Comparison of ENCODE assay signal across 2 cellular contexts in the genomic region with DNA sequence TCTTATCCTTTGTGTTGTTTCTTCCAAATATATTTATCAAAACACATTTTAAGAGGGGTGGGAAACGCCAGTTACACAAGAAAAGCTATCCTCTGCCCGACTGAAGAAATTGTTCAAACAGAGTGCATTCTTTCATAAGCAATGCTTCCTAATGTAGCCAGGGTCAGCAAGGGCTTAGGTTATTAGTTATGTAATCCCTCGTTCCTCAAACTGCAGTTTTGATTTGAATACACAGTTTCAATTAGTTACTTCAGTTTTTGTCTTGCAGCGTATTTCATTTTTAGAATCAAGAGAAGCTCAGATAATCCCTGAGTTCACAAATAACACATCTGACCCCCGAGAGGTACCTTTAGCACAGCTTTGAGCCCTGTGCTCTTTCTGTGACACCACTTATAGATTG.
A peak's percentile ranks its signal among the peaks of the same experiment; 100 is the strongest.
TF ChIP-seq lines count a peak whose summit lies in the region.

No MANE protein-coding gene starts in this region.

TF ChIP-seq in HepG2, 621 proteins besides CTCF, POLR2A, EP300 and RAD21 (continued from another document and continues in another):
- TF ChIP-seq, protein P1, sequence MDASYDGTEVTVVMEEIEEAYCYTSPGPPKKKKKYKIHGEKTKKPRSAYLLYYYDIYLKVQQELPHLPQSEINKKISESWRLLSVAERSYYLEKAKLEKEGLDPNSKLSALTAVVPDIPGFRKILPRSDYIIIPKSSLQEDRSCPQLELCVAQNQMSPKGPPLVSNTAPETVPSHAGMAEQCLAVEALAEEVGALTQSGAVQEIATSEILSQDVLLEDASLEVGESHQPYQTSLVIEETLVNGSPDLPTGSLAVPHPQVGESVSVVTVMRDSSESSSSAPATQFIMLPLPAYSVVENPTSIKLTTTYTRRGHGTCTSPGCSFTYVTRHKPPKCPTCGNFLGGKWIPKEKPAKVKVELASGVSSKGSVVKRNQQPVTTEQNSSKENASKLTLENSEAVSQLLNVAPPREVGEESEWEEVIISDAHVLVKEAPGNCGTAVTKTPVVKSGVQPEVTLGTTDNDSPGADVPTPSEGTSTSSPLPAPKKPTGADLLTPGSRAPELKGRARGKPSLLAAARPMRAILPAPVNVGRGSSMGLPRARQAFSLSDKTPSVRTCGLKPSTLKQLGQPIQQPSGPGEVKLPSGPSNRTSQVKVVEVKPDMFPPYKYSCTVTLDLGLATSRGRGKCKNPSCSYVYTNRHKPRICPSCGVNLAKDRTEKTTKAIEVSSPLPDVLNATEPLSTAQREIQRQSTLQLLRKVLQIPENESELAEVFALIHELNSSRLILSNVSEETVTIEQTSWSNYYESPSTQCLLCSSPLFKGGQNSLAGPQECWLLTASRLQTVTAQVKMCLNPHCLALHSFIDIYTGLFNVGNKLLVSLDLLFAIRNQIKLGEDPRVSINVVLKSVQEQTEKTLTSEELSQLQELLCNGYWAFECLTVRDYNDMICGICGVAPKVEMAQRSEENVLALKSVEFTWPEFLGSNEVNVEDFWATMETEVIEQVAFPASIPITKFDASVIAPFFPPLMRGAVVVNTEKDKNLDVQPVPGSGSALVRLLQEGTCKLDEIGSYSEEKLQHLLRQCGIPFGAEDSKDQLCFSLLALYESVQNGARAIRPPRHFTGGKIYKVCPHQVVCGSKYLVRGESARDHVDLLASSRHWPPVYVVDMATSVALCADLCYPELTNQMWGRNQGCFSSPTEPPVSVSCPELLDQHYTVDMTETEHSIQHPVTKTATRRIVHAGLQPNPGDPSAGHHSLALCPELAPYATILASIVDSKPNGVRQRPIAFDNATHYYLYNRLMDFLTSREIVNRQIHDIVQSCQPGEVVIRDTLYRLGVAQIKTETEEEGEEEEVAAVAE (CRISPR knock-in tag; IDR thresholded peaks at IDR 0.05; ENCODE audit: borderline replicate concordance) = no peak
- peak; percentile 40; the same call in 1 of the 2 replicates for TF ChIP-seq BCL6 (CRISPR knock-in tag; IDR thresholded peaks at IDR 0.05)
- TF ChIP-seq, protein P2, sequence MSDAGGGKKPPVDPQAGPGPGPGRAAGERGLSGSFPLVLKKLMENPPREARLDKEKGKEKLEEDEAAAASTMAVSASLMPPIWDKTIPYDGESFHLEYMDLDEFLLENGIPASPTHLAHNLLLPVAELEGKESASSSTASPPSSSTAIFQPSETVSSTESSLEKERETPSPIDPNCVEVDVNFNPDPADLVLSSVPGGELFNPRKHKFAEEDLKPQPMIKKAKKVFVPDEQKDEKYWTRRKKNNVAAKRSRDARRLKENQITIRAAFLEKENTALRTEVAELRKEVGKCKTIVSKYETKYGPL (CRISPR knock-in tag; IDR thresholded peaks at IDR 0.05) = peak; percentile 37
- TF ChIP-seq ZMYM4 (CRISPR knock-in tag; IDR thresholded peaks at IDR 0.05) = 0 out of 2 replicates have a peak, but pooled peaks have one; percentile 14
- no peak for TF ChIP-seq MXD4 (CRISPR knock-in tag; IDR thresholded peaks at IDR 0.05)
- 0 out of 2 replicates have a peak, but pooled peaks have one; percentile 18 for TF ChIP-seq NCOA2 (CRISPR knock-in tag; IDR thresholded peaks at IDR 0.05)
- TF ChIP-seq, protein P3, sequence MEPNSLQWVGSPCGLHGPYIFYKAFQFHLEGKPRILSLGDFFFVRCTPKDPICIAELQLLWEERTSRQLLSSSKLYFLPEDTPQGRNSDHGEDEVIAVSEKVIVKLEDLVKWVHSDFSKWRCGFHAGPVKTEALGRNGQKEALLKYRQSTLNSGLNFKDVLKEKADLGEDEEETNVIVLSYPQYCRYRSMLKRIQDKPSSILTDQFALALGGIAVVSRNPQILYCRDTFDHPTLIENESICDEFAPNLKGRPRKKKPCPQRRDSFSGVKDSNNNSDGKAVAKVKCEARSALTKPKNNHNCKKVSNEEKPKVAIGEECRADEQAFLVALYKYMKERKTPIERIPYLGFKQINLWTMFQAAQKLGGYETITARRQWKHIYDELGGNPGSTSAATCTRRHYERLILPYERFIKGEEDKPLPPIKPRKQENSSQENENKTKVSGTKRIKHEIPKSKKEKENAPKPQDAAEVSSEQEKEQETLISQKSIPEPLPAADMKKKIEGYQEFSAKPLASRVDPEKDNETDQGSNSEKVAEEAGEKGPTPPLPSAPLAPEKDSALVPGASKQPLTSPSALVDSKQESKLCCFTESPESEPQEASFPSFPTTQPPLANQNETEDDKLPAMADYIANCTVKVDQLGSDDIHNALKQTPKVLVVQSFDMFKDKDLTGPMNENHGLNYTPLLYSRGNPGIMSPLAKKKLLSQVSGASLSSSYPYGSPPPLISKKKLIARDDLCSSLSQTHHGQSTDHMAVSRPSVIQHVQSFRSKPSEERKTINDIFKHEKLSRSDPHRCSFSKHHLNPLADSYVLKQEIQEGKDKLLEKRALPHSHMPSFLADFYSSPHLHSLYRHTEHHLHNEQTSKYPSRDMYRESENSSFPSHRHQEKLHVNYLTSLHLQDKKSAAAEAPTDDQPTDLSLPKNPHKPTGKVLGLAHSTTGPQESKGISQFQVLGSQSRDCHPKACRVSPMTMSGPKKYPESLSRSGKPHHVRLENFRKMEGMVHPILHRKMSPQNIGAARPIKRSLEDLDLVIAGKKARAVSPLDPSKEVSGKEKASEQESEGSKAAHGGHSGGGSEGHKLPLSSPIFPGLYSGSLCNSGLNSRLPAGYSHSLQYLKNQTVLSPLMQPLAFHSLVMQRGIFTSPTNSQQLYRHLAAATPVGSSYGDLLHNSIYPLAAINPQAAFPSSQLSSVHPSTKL (CRISPR knock-in tag; IDR thresholded peaks at IDR 0.05) = peak; percentile 62
- peak; percentile 57; the same call in 1 of the 2 replicates for TF ChIP-seq HMG20A (CRISPR knock-in tag; IDR thresholded peaks at IDR 0.05; ENCODE audit: borderline replicate concordance)
- TF ChIP-seq RARA (CRISPR knock-in tag; IDR thresholded peaks at IDR 0.05) = peak; percentile 72
- TF ChIP-seq RXRB (CRISPR knock-in tag; IDR thresholded peaks at IDR 0.05; ENCODE audit: borderline replicate concordance) = 0 out of 2 replicates have a peak, but pooled peaks have one; percentile 28
- TF ChIP-seq NR2F1 (CRISPR knock-in tag; IDR thresholded peaks at IDR 0.05) = peak in 1 of 2 experiments; percentile 14; a peak in 1 of 4 replicates
- TF ChIP-seq, protein P4, sequence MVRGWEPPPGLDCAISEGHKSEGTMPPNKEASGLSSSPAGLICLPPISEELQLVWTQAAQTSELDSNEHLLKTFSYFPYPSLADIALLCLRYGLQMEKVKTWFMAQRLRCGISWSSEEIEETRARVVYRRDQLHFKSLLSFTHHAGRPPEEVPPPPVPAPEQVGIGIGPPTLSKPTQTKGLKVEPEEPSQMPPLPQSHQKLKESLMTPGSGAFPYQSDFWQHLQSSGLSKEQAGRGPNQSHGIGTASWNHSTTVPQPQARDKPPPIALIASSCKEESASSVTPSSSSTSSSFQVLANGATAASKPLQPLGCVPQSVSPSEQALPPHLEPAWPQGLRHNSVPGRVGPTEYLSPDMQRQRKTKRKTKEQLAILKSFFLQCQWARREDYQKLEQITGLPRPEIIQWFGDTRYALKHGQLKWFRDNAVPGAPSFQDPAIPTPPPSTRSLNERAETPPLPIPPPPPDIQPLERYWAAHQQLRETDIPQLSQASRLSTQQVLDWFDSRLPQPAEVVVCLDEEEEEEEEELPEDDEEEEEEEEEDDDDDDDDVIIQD (CRISPR knock-in tag; IDR thresholded peaks at IDR 0.05; ENCODE audit: low read depth) = peak; percentile 15; the same call in 1 of the 2 replicates
- TF ChIP-seq GATAD2A (CRISPR knock-in tag; IDR thresholded peaks at IDR 0.05) = peak; percentile 47; the same call in 1 of the 2 replicates
- TF ChIP-seq SOX13 (IDR thresholded peaks at IDR 0.05) = no peak
- peak in 1 of 2 experiments; percentile 35; a peak in 2 of 4 replicates for TF ChIP-seq SOX13 (CRISPR knock-in tag; conservative IDR thresholded peaks at IDR 0.05 in 1 of 2, IDR thresholded peaks at IDR 0.05 in 1 of 2)
- 0 out of 2 replicates have a peak, but pooled peaks have one; percentile 28 for TF ChIP-seq ZBTB7B (CRISPR knock-in tag; IDR thresholded peaks at IDR 0.05)

TF ChIP-seq in GM23338, 12 proteins besides CTCF, POLR2A, EP300 and RAD21:
- TF ChIP-seq, protein P5, sequence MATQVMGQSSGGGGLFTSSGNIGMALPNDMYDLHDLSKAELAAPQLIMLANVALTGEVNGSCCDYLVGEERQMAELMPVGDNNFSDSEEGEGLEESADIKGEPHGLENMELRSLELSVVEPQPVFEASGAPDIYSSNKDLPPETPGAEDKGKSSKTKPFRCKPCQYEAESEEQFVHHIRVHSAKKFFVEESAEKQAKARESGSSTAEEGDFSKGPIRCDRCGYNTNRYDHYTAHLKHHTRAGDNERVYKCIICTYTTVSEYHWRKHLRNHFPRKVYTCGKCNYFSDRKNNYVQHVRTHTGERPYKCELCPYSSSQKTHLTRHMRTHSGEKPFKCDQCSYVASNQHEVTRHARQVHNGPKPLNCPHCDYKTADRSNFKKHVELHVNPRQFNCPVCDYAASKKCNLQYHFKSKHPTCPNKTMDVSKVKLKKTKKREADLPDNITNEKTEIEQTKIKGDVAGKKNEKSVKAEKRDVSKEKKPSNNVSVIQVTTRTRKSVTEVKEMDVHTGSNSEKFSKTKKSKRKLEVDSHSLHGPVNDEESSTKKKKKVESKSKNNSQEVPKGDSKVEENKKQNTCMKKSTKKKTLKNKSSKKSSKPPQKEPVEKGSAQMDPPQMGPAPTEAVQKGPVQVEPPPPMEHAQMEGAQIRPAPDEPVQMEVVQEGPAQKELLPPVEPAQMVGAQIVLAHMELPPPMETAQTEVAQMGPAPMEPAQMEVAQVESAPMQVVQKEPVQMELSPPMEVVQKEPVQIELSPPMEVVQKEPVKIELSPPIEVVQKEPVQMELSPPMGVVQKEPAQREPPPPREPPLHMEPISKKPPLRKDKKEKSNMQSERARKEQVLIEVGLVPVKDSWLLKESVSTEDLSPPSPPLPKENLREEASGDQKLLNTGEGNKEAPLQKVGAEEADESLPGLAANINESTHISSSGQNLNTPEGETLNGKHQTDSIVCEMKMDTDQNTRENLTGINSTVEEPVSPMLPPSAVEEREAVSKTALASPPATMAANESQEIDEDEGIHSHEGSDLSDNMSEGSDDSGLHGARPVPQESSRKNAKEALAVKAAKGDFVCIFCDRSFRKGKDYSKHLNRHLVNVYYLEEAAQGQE (IDR thresholded peaks at IDR 0.05; ENCODE audit: unreplicated experiment) = no peak
- TF ChIP-seq ZNF331 (CRISPR knock-in tag; IDR thresholded peaks at IDR 0.05; ENCODE audit: low read depth) (no peak), NANOG (IDR thresholded peaks at IDR 0.05; ENCODE audit: borderline replicate concordance) (no peak), EZH2phosphoT487 (IDR thresholded peaks at IDR 0.05; ENCODE audit: unreplicated experiment) (no peak), CREB1 (CRISPR knock-in tag; IDR thresholded peaks at IDR 0.05; ENCODE audit: low read depth) (no peak), ZNF114 (CRISPR knock-in tag; IDR thresholded peaks at IDR 0.05) (no peak), JUNB (IDR thresholded peaks at IDR 0.05; ENCODE audit: unreplicated experiment) (no peak), POLR2AphosphoS5 (IDR thresholded peaks at IDR 0.05; ENCODE audit: low read depth) (no peak), EZH2 (IDR thresholded peaks at IDR 0.05; ENCODE audit: low read depth, unreplicated experiment) (no peak), STAT1 (IDR thresholded peaks at IDR 0.05; ENCODE audit: unreplicated experiment) (no peak)
- TF ChIP-seq, protein P6, sequence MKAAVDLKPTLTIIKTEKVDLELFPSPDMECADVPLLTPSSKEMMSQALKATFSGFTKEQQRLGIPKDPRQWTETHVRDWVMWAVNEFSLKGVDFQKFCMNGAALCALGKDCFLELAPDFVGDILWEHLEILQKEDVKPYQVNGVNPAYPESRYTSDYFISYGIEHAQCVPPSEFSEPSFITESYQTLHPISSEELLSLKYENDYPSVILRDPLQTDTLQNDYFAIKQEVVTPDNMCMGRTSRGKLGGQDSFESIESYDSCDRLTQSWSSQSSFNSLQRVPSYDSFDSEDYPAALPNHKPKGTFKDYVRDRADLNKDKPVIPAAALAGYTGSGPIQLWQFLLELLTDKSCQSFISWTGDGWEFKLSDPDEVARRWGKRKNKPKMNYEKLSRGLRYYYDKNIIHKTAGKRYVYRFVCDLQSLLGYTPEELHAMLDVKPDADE (IDR thresholded peaks at IDR 0.05) = no peak
- TF ChIP-seq, protein P7, sequence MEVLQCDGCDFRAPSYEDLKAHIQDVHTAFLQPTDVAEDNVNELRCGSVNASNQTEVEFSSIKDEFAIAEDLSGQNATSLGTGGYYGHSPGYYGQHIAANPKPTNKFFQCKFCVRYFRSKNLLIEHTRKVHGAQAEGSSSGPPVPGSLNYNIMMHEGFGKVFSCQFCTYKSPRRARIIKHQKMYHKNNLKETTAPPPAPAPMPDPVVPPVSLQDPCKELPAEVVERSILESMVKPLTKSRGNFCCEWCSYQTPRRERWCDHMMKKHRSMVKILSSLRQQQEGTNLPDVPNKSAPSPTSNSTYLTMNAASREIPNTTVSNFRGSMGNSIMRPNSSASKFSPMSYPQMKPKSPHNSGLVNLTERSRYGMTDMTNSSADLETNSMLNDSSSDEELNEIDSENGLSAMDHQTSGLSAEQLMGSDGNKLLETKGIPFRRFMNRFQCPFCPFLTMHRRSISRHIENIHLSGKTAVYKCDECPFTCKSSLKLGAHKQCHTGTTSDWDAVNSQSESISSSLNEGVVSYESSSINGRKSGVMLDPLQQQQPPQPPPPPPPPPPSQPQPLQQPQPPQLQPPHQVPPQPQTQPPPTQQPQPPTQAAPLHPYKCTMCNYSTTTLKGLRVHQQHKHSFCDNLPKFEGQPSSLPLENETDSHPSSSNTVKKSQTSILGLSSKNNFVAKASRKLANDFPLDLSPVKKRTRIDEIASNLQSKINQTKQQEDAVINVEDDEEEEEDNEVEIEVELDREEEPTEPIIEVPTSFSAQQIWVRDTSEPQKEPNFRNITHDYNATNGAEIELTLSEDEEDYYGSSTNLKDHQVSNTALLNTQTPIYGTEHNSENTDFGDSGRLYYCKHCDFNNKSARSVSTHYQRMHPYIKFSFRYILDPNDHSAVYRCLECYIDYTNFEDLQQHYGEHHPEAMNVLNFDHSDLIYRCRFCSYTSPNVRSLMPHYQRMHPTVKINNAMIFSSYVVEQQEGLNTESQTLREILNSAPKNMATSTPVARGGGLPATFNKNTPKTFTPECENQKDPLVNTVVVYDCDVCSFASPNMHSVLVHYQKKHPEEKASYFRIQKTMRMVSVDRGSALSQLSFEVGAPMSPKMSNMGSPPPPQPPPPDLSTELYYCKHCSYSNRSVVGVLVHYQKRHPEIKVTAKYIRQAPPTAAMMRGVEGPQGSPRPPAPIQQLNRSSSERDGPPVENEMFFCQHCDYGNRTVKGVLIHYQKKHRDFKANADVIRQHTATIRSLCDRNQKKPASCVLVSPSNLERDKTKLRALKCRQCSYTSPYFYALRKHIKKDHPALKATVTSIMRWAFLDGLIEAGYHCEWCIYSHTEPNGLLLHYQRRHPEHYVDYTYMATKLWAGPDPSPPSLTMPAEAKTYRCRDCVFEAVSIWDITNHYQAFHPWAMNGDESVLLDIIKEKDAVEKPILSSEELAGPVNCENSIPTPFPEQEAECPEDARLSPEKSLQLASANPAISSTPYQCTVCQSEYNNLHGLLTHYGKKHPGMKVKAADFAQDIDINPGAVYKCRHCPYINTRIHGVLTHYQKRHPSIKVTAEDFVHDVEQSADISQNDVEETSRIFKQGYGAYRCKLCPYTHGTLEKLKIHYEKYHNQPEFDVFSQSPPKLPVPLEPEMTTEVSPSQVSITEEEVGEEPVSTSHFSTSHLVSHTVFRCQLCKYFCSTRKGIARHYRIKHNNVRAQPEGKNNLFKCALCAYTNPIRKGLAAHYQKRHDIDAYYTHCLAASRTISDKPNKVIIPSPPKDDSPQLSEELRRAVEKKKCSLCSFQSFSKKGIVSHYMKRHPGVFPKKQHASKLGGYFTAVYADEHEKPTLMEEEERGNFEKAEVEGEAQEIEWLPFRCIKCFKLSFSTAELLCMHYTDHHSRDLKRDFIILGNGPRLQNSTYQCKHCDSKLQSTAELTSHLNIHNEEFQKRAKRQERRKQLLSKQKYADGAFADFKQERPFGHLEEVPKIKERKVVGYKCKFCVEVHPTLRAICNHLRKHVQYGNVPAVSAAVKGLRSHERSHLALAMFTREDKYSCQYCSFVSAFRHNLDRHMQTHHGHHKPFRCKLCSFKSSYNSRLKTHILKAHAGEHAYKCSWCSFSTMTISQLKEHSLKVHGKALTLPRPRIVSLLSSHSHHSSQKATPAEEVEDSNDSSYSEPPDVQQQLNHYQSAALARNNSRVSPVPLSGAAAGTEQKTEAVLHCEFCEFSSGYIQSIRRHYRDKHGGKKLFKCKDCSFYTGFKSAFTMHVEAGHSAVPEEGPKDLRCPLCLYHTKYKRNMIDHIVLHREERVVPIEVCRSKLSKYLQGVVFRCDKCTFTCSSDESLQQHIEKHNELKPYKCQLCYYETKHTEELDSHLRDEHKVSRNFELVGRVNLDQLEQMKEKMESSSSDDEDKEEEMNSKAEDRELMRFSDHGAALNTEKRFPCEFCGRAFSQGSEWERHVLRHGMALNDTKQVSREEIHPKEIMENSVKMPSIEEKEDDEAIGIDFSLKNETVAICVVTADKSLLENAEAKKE (CRISPR knock-in tag; IDR thresholded peaks at IDR 0.05) = no peak
